9 cellular contexts compared by ENCODE assay signal in genomic region chr2:28544915-28545589, GRCh38. TPM values are rescaled to one million over a fixed set of nuclear protein-coding genes. Genes with fewer than 3 reads are reported as not detected.
DNase-seq lines count a peak whose midpoint lies in the region; ATAC-seq and TF ChIP-seq lines count a peak whose summit lies in the region.
"Had no signal": no experiment of that assay in that cellular context is flagged by ENCODE, and none has a peak within 500 bp of the region (broad histone marks: within the 10 kb centered on the region; RNA-seq: fewer than 3 reads in every experiment).

No MANE protein-coding gene starts in this region.

- no peaks in the 10 kb centered on the region for H3K79me2 ChIP-seq in parathyroid adenoma

- H3K4me2 ChIP-seq in parathyroid adenoma (ENCODE audit: low read length), result peak overlapping the region; percentile 37

- H3K27me3 ChIP-seq in SJCRH30, result no peaks in the 10 kb centered on the region
- H3K27me3 ChIP-seq in parathyroid adenoma (ENCODE audit: control insufficient read depth, insufficient read depth, low read length), result no peaks in the 10 kb centered on the region

- H3K4me1 ChIP-seq in SJCRH30 (peaks cover 25% of the 10 kb centered on the region), parathyroid adenoma (peaks cover 35% of the 10 kb centered on the region)

- H3K27ac ChIP-seq in SJCRH30, result no peak overlapping the region
- H3K27ac ChIP-seq in parathyroid adenoma, result peak overlapping the region; percentile 75

- H3K9ac ChIP-seq in parathyroid adenoma, result no peak overlapping the region

- TF ChIP-seq CTCF in GM12865 (IDR thresholded peaks at IDR 0.05; ENCODE audit: insufficient read depth, low read depth, low read length, missing control alignments) (no peak), parathyroid adenoma (IDR thresholded peaks at IDR 0.05) (no peak)

- no peaks in the 10 kb centered on the region for H3K9me3 ChIP-seq in SJCRH30 (replicated peaks)
- no peaks in the 10 kb centered on the region for H3K9me3 ChIP-seq in parathyroid adenoma (ENCODE audit: control insufficient read depth, low read length)

- no peak for ATAC-seq in GM21367 (IDR thresholded peaks at IDR 0.05; ENCODE audit: unreplicated experiment)

- DNase-seq in GM12865 (ENCODE audit: low read depth) (peak; percentile 21), SJCRH30 (peak; percentile 22 to 30), dermis blood vessel endothelial cell (peak; percentile 25), GM19238 (ENCODE audit: insufficient read length, low spot score) (no peak), superior temporal gyrus (ENCODE audit: extremely low spot score) (no peak), SIG-M5 treated with dmso at 0.1 percent for 504 hours (lab: John Stamatoyannopoulos, UW; ENCODE audit: unreplicated experiment) (no peak)
- DNase-seq: OCI-M1 had no signal

- peak overlapping the region; percentile 88 for H2AFZ ChIP-seq in parathyroid adenoma

- no peaks in the 10 kb centered on the region for H3K36me3 ChIP-seq in SJCRH30
- H3K36me3 ChIP-seq in parathyroid adenoma (ENCODE audit: control insufficient read depth, insufficient read depth, low read length), result no peaks in the 10 kb centered on the region

- H3K4me3 ChIP-seq in GM12865 (ENCODE audit: low read depth, low read length) (no peak overlapping the region), SJCRH30 (no peak overlapping the region), parathyroid adenoma (ENCODE audit: low read depth, low read length) (no peak overlapping the region)

RNA-seq across cellular contexts. Expression of gene PLB1, which starts 49.2 kb away (rescaled TPM):
- total RNA-seq in SJCRH30 (2014; rRNA removed; shearing (Covaris generic)), result 0.61 and 0.79 TPM in 2 replicates
- total RNA-seq in dermis blood vessel endothelial cell, result 0.05 and 1.0 TPM in 2 replicates

Comparison
In these comparisons a context has a peak if more than half of its experiments do, and no peak if none do; other contexts are left out.
1. DNase-seq: peak in GM12865 (single experiment), SJCRH30 (2 of 2) and dermis blood vessel endothelial cell (single experiment); none in GM19238 (single experiment), superior temporal gyrus (single experiment) and SIG-M5 treated with dmso at 0.1 percent for 504 hours (single experiment).